Comparison of ENCODE assay signal across 13 cellular contexts in genomic region chr10:4650572-4650971, GRCh38.
DNase-seq lines count a peak whose midpoint lies in the region; ATAC-seq, FAIRE-seq and TF ChIP-seq lines count a peak whose summit lies in the region.
"Had no signal": no experiment of that assay in that cellular context is flagged by ENCODE, and none has a peak within 500 bp of the region (broad histone marks: within the 10 kb centered on the region; RNA-seq: fewer than 3 reads in every experiment).

No MANE protein-coding gene starts in this region.

- H3K9me3 ChIP-seq in astrocyte (ENCODE audit: insufficient read depth, low read depth, low read length) (no peaks in the 10 kb centered on the region), hepatocyte (ENCODE audit: low read depth) (no peaks in the 10 kb centered on the region), thoracic aorta (no peaks in the 10 kb centered on the region)
- H3K9me3 ChIP-seq: pancreas had no signal

- no peaks in the 10 kb centered on the region for H3K36me3 Mint-ChIP-seq in astrocyte (ENCODE audit: low read depth, unreplicated experiment)
- H3K36me3 Mint-ChIP-seq: activated CD4-positive, alpha-beta memory T cell treated with anti-CD3 and anti-CD28 coated beads for 36 hours had no signal

- H3K4me3 Mint-ChIP-seq in astrocyte (ENCODE audit: unreplicated experiment) = no peak overlapping the region
- H3K4me3 Mint-ChIP-seq: activated CD4-positive, alpha-beta memory T cell treated with anti-CD3 and anti-CD28 coated beads for 36 hours; activated naive CD4-positive, alpha-beta T cell treated with anti-CD3 and anti-CD28 coated beads, Interleukin-2, amount 50 U/mL, for 24 hours had no signal

- H3K4me2 ChIP-seq in astrocyte (ENCODE audit: low read length) = no peak overlapping the region
- H3K4me2 ChIP-seq in hepatocyte = no peak overlapping the region

- no peak for ATAC-seq in thoracic aorta (ENCODE audit: insufficient number of reproducible peaks, low FRiP score, low read depth)
- ATAC-seq: K562 had no signal

- H4K20me1 ChIP-seq in astrocyte (ENCODE audit: insufficient read depth, low read length) (no peaks in the 10 kb centered on the region), hepatocyte (ENCODE audit: insufficient read depth, poor library complexity, severe bottlenecking) (no peaks in the 10 kb centered on the region)

- no peaks in the 10 kb centered on the region for H3K9me2 ChIP-seq in hepatocyte (replicated peaks; ENCODE audit: insufficient read depth)

- no peak overlapping the region for H3K27ac Mint-ChIP-seq in astrocyte (ENCODE audit: unreplicated experiment)

- no peaks in the 10 kb centered on the region for H3K27me3 Mint-ChIP-seq in astrocyte (ENCODE audit: low read depth, unreplicated experiment)
- H3K27me3 Mint-ChIP-seq: activated CD4-positive, alpha-beta memory T cell treated with anti-CD3 and anti-CD28 coated beads for 36 hours; activated naive CD4-positive, alpha-beta T cell treated with anti-CD3 and anti-CD28 coated beads, Interleukin-2, amount 50 U/mL, for 24 hours had no signal

- no peak overlapping the region for H3K9ac ChIP-seq in astrocyte (ENCODE audit: low read length)

- no peaks in the 10 kb centered on the region for H3K36me3 ChIP-seq in astrocyte (ENCODE audit: insufficient read depth, low read length)
- no peaks in the 10 kb centered on the region for H3K36me3 ChIP-seq in hepatocyte (replicated peaks; ENCODE audit: insufficient read depth, low read depth)
- H3K36me3 ChIP-seq in thoracic aorta = no peaks in the 10 kb centered on the region
- H3K36me3 ChIP-seq: pancreas had no signal

- H3K4me1 ChIP-seq in astrocyte (ENCODE audit: insufficient read depth, low read length) = peaks cover 6% of the 10 kb centered on the region
- H3K4me1 ChIP-seq in hepatocyte (ENCODE audit: insufficient read depth) = peaks cover 10% of the 10 kb centered on the region
- peaks cover 18 to 50% of the 10 kb centered on the region in 2 donors for H3K4me1 ChIP-seq in thoracic aorta (ENCODE audit: control insufficient read depth in 1 of 2, low read depth in 2 of 2)
- H3K4me1 ChIP-seq: pancreas had no signal

- DNase-seq in NCI-H510A treated with DMSO at 0.1 percent for 48 hours (lab: John Stamatoyannopoulos, UW) (peak; percentile 29), NCI-H510A (lab: John Stamatoyannopoulos, UW) (no peak), astrocyte (ENCODE audit: low read depth) (no peak), hepatocyte (ENCODE audit: low spot score) (peak; percentile 22), thoracic aorta (ENCODE audit: low spot score) (no peak), NCI-H2171 (lab: John Stamatoyannopoulos, UW) (no peak), germinal center (ENCODE audit: low spot score) (no peak), T-helper 1 cell (no peak)
- DNase-seq: activated CD4-positive, alpha-beta memory T cell treated with anti-CD3 and anti-CD28 coated beads for 36 hours; NCI-H526 treated with DMSO at 0.1 percent for 48 hours; pancreas had no signal

- H3K4me1 Mint-ChIP-seq in astrocyte (ENCODE audit: low read depth, unreplicated experiment) = peaks cover 30% of the 10 kb centered on the region

- H2AFZ ChIP-seq in astrocyte (ENCODE audit: low read depth, low read length) = peak overlapping the region; percentile 27
- H2AFZ ChIP-seq in hepatocyte = no peak overlapping the region

- no peak overlapping the region for H3K4me3 ChIP-seq in astrocyte (ENCODE audit: insufficient read depth, low read depth, low read length)
- H3K4me3 ChIP-seq in hepatocyte = no peak overlapping the region
- H3K4me3 ChIP-seq in thoracic aorta = no peak overlapping the region
- H3K4me3 ChIP-seq: K562, pancreas had no signal

- no peaks in the 10 kb centered on the region for H3K79me2 ChIP-seq in astrocyte (ENCODE audit: insufficient read depth, low read length)
- no peaks in the 10 kb centered on the region for H3K79me2 ChIP-seq in hepatocyte

- FAIRE-seq in astrocyte (lab: Jason Lieb, UNC) = no peak
- FAIRE-seq: K562, pancreas had no signal

- TF ChIP-seq CTCF in astrocyte (IDR thresholded peaks at IDR 0.05; ENCODE audit: insufficient read depth, low read depth, low read length) (no peak), hepatocyte (IDR thresholded peaks at IDR 0.05; ENCODE audit: poor library complexity) (peak; percentile 33), thoracic aorta (IDR thresholded peaks at IDR 0.05) (no peak)

- H3K27me3 ChIP-seq in astrocyte (ENCODE audit: insufficient read depth, low read length) (no peaks in the 10 kb centered on the region), hepatocyte (no peaks in the 10 kb centered on the region), thoracic aorta (replicated peaks; ENCODE audit: insufficient read depth) (no peaks in the 10 kb centered on the region)

- H3K9me3 Mint-ChIP-seq in astrocyte (ENCODE audit: unreplicated experiment) = no peaks in the 10 kb centered on the region
- H3K9me3 Mint-ChIP-seq: activated CD4-positive, alpha-beta memory T cell treated with anti-CD3 and anti-CD28 coated beads for 36 hours; activated naive CD4-positive, alpha-beta T cell treated with anti-CD3 and anti-CD28 coated beads, Interleukin-2, amount 50 U/mL, for 24 hours had no signal

- WGBS in hepatocyte (ENCODE audit: low lambda C conversion rate, missing lambda C conversion rate) = 57% methylated on average over 5 of the region's 5 CpGs

- H3K27ac ChIP-seq in astrocyte (ENCODE audit: low read depth, low read length) = no peak overlapping the region
- no peak overlapping the region for H3K27ac ChIP-seq in hepatocyte
- H3K27ac ChIP-seq in thoracic aorta = peak overlapping the region; percentile 55 to 59

Comparison
In these comparisons a context has a peak if more than half of its experiments do, and no peak if none do; other contexts are left out.
1. DNase-seq: peak in NCI-H510A treated with DMSO at 0.1 percent for 48 hours (single experiment) and hepatocyte (single experiment); none in NCI-H510A (single experiment), astrocyte (single experiment), thoracic aorta (single experiment), NCI-H2171 (single experiment), germinal center (single experiment) and T-helper 1 cell (0 of 5).
2. H3K27ac ChIP-seq: peak in thoracic aorta (2 of 2); none in astrocyte (single experiment) and hepatocyte (single experiment).